1 cellular context compared by ENCODE assay signal in the genomic region with DNA sequence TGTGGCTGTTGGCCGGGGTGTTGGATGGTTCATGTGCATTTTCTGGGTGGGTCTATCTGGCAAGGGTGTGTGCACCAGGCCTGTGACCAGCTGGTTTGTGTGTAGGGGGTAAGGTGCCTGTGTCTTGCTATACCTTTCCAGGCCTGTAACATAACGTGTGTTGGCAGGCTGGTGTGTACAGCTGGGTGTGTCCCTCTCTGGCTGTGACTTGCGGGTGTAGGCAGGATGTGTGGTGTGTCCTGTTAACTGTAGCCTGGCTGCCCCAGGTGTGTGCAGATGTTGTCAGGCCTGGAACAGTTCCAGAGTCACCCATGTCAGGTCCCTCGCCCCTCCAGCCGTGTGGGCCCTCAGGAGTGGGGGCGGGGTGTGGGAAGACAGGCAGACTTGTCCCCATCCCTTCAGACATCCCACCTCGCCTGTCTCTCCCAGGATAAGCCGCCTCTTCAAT.
TF ChIP-seq lines count a peak whose summit lies in the region.

No MANE protein-coding gene starts in this region.

TF ChIP-seq in HEK293, 187 proteins besides CTCF, POLR2A, EP300 and RAD21 (continued from another document):
- no peak for TF ChIP-seq KLF10 (tag by site-specific recombination; IDR thresholded peaks at IDR 0.05)
- TF ChIP-seq EGR2 (tag by site-specific recombination; IDR thresholded peaks at IDR 0.05; ENCODE audit: low read depth) = peak; percentile 88
- peak; percentile 83; the same call in 1 of the 2 replicates for TF ChIP-seq KLF17 (tag by site-specific recombination; IDR thresholded peaks at IDR 0.05)
- TF ChIP-seq REPIN1 (tag by site-specific recombination; IDR thresholded peaks at IDR 0.05; ENCODE audit: low read depth) = no peak
